In the genomic region with DNA sequence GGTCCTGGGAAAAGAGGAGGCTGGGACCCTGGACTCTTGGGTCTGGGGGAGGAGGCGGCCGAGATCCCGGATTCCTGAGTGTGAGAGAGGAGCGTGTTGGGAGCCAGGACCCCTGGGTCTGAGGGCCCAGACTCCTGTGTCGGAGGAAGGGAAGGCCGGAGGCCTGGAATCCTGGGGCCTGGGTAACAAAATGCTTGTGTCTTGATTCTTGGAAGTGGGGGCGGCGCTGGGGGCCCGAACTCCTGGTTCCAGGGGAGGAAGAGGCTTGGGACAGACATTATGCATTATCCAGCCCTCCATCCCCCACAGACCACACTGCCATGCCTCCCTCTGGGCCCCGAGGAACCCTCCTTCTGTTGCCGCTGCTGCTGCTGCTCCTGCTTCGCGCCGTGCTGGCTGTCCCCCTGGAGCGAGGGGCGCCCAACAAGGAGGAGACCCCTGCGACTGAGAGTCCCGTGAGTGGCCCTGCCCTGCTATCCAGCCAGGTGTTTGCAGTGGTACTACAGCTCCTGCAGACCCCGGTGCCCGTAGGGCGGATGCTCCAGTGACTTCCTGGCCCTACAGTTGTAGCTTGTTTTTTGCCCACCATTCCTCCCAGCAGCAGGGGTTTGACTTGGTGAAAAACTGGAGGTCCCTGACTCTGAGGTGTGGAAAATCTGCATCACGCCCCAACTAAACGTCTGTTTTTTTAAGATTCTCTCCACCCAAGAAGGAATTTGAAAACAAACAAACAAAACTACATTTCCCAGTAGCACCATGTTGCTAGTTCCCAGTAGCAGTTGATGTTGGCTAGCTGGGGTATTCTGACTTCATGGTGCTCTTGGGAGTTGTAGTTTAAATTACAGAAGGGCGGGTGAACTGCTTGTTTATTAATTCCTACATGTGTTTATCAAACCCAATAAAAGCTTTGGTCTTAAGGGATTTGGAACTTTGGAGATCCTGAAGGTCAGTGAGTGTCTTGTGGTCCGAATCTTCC, we compare ENCODE assay signal across 1 cellular context.
TF ChIP-seq lines count a peak whose summit lies in the region.

No MANE protein-coding gene starts in this region.

TF ChIP-seq in GM12878, 131 proteins besides CTCF, POLR2A, EP300 and RAD21:
- peak; percentile 79; the same call in 1 of the 2 replicates for TF ChIP-seq TARDBP (IDR thresholded peaks at IDR 0.05; ENCODE audit: borderline replicate concordance)
- TF ChIP-seq EZH2 (IDR thresholded peaks at IDR 0.05; ENCODE audit: borderline replicate concordance, control insufficient read depth, low read depth, low read length): no peak
- no peak for TF ChIP-seq ZSCAN29 (IDR thresholded peaks at IDR 0.05)
- TF ChIP-seq CEBPB (IDR thresholded peaks at IDR 0.05; ENCODE audit: borderline replicate concordance in 1 of 2, low read depth in 2 of 2, low read length in 2 of 2): no peak
- peak; percentile 87 for TF ChIP-seq HCFC1 (IDR thresholded peaks at IDR 0.05; ENCODE audit: low read length)
- peak; percentile 84; the same call in 1 of the 2 replicates for TF ChIP-seq CREM (IDR thresholded peaks at IDR 0.05; ENCODE audit: low read depth)
- peak; percentile 82 for TF ChIP-seq CREB1 (IDR thresholded peaks at IDR 0.05; ENCODE audit: low read depth)
- no peak for TF ChIP-seq YBX1 (IDR thresholded peaks at IDR 0.05)
- peak; percentile 81 for TF ChIP-seq NR2C1 (IDR thresholded peaks at IDR 0.05)
- TF ChIP-seq GABPA (IDR thresholded peaks at IDR 0.05; ENCODE audit: low read depth): peak; percentile 76
- TF ChIP-seq SREBF1 (IDR thresholded peaks at IDR 0.05; ENCODE audit: low read length): peak; percentile 38; the same call in 1 of the 2 replicates
- TF ChIP-seq SIX5 (IDR thresholded peaks at IDR 0.05; ENCODE audit: low read depth, low read length, severe bottlenecking): peak; percentile 97
- peak; percentile 80 for TF ChIP-seq IKZF1 (conservative IDR thresholded peaks at IDR 0.05)
- no peak for TF ChIP-seq ATF2 (IDR thresholded peaks at IDR 0.05; ENCODE audit: low read length)
- TF ChIP-seq ATF3 (IDR thresholded peaks at IDR 0.05; ENCODE audit: borderline replicate concordance, extremely low read depth, low read depth, low read length): peak; percentile 55; the same call in 1 of the 2 replicates
- 0 out of 2 replicates have a peak, but pooled peaks have one; percentile 21 for TF ChIP-seq STAT1 (conservative IDR thresholded peaks at IDR 0.05)
- TF ChIP-seq MLLT1 (IDR thresholded peaks at IDR 0.05): peak; percentile 93
- TF ChIP-seq ETV6 (conservative IDR thresholded peaks at IDR 0.05 in 1 of 2, IDR thresholded peaks at IDR 0.05 in 1 of 2; ENCODE audit: borderline replicate concordance in 1 of 2, low read depth in 1 of 2): no peak
- TF ChIP-seq JUND (IDR thresholded peaks at IDR 0.05; ENCODE audit: low read depth, low read length): no peak
